1 cellular context compared by ENCODE assay signal in the genomic region with DNA sequence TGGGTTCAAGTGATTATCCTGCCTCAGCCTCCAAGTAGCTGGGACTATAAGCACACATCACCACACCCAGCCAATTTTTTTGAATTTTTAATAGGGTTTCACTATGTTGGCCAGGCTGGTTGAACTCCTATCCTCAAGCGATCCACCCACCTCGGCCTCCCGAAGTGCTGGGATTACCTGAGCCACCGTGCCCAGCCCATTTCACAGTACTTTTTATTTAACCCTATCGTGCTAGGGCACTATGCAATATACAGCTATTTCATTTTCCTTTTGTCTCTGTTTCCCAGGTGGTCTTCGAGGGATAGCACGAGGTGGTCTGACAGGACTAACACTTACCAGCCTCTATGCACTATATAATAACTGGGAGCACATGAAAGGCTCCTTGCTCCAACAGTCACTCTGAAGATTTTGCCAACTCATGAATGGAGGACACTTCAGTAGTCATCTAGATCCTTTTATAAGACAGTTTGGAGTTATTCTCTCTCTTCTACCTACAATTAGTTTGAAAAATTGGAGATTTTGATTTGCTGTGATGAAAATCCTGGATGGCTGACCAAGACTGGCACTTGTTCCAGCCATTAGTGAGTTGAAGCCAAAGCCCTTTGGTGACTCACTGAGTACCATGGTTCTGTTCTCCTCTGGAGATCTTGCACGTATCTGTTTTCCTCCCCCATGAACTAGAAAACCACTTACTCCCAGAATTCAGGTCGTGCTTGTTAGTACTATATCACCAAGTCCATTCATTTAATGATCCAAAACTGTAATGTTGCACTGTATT.
TF ChIP-seq lines count a peak whose summit lies in the region.

No MANE protein-coding gene starts in this region.

TF ChIP-seq in HepG2, 621 proteins besides CTCF, POLR2A, EP300 and RAD21:
- peak; percentile 71 for TF ChIP-seq RBM22 (optimal IDR thresholded peaks at IDR 0.05; ENCODE audit: low read length)
- 0 out of 2 replicates have a peak, but pooled peaks have one; percentile 27 for TF ChIP-seq TGIF2 (CRISPR knock-in tag; IDR thresholded peaks at IDR 0.05)
- TF ChIP-seq ZNF850 (CRISPR knock-in tag; conservative IDR thresholded peaks at IDR 0.05) = no peak
- no peak for TF ChIP-seq HCFC1 (IDR thresholded peaks at IDR 0.05; ENCODE audit: low read depth, low read length)
- no peak for TF ChIP-seq ZNF30 (CRISPR knock-in tag; IDR thresholded peaks at IDR 0.05)
- peak; percentile 23; the same call in 1 of the 2 replicates for TF ChIP-seq PAF1 (CRISPR knock-in tag; IDR thresholded peaks at IDR 0.05)
- 0 out of 2 replicates have a peak, but pooled peaks have one; percentile 25 for TF ChIP-seq POLR2AphosphoS5 (IDR thresholded peaks at IDR 0.05; ENCODE audit: low read depth, low read length)
- TF ChIP-seq PRPF4 (IDR thresholded peaks at IDR 0.05; ENCODE audit: low read depth, low read length, poor library complexity, severe bottlenecking) = no peak
- TF ChIP-seq SP4 (CRISPR knock-in tag; IDR thresholded peaks at IDR 0.05) = no peak
- peak; percentile 34; the same call in 1 of the 2 replicates for TF ChIP-seq POLR2G (IDR thresholded peaks at IDR 0.05; ENCODE audit: low read depth, low read length)
- TF ChIP-seq PAWR (CRISPR knock-in tag; IDR thresholded peaks at IDR 0.05; ENCODE audit: borderline replicate concordance) = no peak
- no peak for TF ChIP-seq GATA4 (IDR thresholded peaks at IDR 0.05; ENCODE audit: borderline replicate concordance, low read depth)
- TF ChIP-seq ZNF703 (CRISPR knock-in tag; IDR thresholded peaks at IDR 0.05; ENCODE audit: borderline replicate concordance) = no peak
- no peak for TF ChIP-seq ZNF781 (CRISPR knock-in tag; IDR thresholded peaks at IDR 0.05; ENCODE audit: borderline replicate concordance, not compliant biosample characterization)
- no peak for TF ChIP-seq SIN3A (IDR thresholded peaks at IDR 0.05; ENCODE audit: borderline replicate concordance, low read depth, low read length)
- no peak for TF ChIP-seq ZFYVE20 (CRISPR knock-in tag; IDR thresholded peaks at IDR 0.05; ENCODE audit: borderline replicate concordance, low read depth)
- no peak for TF ChIP-seq EHMT2 (IDR thresholded peaks at IDR 0.05; ENCODE audit: borderline replicate concordance, low read depth, low read length)
- TF ChIP-seq, protein P1, sequence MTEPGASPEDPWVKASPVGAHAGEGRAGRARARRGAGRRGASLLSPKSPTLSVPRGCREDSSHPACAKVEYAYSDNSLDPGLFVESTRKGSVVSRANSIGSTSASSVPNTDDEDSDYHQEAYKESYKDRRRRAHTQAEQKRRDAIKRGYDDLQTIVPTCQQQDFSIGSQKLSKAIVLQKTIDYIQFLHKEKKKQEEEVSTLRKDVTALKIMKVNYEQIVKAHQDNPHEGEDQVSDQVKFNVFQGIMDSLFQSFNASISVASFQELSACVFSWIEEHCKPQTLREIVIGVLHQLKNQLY (CRISPR knock-in tag; IDR thresholded peaks at IDR 0.05) = no peak
- no peak for TF ChIP-seq ZNF446 (CRISPR knock-in tag; IDR thresholded peaks at IDR 0.05)
- TF ChIP-seq ZFX (CRISPR knock-in tag; IDR thresholded peaks at IDR 0.05; ENCODE audit: low read depth) = no peak
- no peak for TF ChIP-seq ZNF33A (CRISPR knock-in tag; IDR thresholded peaks at IDR 0.05; ENCODE audit: borderline replicate concordance)
- TF ChIP-seq, protein P2, sequence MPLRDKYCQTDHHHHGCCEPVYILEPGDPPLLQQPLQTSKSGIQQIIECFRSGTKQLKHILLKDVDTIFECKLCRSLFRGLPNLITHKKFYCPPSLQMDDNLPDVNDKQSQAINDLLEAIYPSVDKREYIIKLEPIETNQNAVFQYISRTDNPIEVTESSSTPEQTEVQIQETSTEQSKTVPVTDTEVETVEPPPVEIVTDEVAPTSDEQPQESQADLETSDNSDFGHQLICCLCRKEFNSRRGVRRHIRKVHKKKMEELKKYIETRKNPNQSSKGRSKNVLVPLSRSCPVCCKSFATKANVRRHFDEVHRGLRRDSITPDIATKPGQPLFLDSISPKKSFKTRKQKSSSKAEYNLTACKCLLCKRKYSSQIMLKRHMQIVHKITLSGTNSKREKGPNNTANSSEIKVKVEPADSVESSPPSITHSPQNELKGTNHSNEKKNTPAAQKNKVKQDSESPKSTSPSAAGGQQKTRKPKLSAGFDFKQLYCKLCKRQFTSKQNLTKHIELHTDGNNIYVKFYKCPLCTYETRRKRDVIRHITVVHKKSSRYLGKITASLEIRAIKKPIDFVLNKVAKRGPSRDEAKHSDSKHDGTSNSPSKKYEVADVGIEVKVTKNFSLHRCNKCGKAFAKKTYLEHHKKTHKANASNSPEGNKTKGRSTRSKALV (CRISPR knock-in tag; IDR thresholded peaks at IDR 0.05) = 0 out of 2 replicates have a peak, but pooled peaks have one; percentile 11
- TF ChIP-seq ZNF747 (CRISPR knock-in tag; IDR thresholded peaks at IDR 0.05; ENCODE audit: borderline replicate concordance) = 0 out of 2 replicates have a peak, but pooled peaks have one; percentile 37
- TF ChIP-seq, protein P3, sequence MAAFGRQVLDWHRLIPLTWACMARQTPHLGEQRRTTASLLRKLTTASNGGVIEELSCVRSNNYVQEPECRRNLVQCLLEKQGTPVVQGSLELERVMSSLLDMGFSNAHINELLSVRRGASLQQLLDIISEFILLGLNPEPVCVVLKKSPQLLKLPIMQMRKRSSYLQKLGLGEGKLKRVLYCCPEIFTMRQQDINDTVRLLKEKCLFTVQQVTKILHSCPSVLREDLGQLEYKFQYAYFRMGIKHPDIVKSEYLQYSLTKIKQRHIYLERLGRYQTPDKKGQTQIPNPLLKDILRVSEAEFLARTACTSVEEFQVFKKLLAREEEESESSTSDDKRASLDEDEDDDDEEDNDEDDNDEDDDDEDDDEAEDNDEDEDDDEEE (CRISPR knock-in tag; IDR thresholded peaks at IDR 0.05) = 0 out of 2 replicates have a peak, but pooled peaks have one; percentile 55
- TF ChIP-seq, protein P4, sequence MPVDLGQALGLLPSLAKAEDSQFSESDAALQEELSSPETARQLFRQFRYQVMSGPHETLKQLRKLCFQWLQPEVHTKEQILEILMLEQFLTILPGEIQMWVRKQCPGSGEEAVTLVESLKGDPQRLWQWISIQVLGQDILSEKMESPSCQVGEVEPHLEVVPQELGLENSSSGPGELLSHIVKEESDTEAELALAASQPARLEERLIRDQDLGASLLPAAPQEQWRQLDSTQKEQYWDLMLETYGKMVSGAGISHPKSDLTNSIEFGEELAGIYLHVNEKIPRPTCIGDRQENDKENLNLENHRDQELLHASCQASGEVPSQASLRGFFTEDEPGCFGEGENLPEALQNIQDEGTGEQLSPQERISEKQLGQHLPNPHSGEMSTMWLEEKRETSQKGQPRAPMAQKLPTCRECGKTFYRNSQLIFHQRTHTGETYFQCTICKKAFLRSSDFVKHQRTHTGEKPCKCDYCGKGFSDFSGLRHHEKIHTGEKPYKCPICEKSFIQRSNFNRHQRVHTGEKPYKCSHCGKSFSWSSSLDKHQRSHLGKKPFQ (CRISPR knock-in tag; IDR thresholded peaks at IDR 0.05; ENCODE audit: insufficient replicate concordance) = peak; percentile 31
- TF ChIP-seq SSRP1 (CRISPR knock-in tag; IDR thresholded peaks at IDR 0.05) = 0 out of 2 replicates have a peak, but pooled peaks have one; percentile 4
- TF ChIP-seq ZNF652 (CRISPR knock-in tag; IDR thresholded peaks at IDR 0.05; ENCODE audit: borderline replicate concordance, low read depth) = peak; percentile 50; the same call in 1 of the 2 replicates
- TF ChIP-seq, protein P5, sequence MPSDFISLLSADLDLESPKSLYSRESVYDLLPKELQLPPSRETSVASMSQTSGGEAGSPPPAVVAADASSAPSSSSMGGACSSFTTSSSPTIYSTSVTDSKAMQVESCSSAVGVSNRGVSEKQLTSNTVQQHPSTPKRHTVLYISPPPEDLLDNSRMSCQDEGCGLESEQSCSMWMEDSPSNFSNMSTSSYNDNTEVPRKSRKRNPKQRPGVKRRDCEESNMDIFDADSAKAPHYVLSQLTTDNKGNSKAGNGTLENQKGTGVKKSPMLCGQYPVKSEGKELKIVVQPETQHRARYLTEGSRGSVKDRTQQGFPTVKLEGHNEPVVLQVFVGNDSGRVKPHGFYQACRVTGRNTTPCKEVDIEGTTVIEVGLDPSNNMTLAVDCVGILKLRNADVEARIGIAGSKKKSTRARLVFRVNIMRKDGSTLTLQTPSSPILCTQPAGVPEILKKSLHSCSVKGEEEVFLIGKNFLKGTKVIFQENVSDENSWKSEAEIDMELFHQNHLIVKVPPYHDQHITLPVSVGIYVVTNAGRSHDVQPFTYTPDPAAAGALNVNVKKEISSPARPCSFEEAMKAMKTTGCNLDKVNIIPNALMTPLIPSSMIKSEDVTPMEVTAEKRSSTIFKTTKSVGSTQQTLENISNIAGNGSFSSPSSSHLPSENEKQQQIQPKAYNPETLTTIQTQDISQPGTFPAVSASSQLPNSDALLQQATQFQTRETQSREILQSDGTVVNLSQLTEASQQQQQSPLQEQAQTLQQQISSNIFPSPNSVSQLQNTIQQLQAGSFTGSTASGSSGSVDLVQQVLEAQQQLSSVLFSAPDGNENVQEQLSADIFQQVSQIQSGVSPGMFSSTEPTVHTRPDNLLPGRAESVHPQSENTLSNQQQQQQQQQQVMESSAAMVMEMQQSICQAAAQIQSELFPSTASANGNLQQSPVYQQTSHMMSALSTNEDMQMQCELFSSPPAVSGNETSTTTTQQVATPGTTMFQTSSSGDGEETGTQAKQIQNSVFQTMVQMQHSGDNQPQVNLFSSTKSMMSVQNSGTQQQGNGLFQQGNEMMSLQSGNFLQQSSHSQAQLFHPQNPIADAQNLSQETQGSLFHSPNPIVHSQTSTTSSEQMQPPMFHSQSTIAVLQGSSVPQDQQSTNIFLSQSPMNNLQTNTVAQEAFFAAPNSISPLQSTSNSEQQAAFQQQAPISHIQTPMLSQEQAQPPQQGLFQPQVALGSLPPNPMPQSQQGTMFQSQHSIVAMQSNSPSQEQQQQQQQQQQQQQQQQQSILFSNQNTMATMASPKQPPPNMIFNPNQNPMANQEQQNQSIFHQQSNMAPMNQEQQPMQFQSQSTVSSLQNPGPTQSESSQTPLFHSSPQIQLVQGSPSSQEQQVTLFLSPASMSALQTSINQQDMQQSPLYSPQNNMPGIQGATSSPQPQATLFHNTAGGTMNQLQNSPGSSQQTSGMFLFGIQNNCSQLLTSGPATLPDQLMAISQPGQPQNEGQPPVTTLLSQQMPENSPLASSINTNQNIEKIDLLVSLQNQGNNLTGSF (CRISPR knock-in tag; IDR thresholded peaks at IDR 0.05) = no peak
- no peak for TF ChIP-seq ETV6 (CRISPR knock-in tag; conservative IDR thresholded peaks at IDR 0.05)
- 0 out of 2 replicates have a peak, but pooled peaks have one; percentile 8 for TF ChIP-seq KAT8 (CRISPR knock-in tag; IDR thresholded peaks at IDR 0.05)
